ENCODE assay signal across 9 cellular contexts in the genomic region with DNA sequence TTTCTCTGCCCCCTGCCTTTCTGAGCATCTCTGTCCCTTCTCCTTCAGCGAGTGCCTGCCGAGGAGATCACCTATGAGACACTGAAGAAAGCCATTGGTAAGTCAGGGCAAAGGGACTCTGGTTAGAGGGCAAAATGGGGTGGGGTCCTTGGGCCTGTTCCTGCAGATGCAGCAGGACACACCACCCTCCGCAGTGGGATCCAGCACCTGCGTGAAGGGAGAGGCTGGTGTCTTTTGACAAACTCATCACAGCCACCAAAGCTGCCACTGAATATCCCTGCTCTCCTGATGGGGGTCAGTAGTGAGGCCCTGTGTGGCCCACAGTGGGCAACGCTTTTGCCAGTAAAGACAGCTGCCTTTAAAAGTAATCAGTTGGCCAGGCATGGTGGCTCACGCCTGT. TPM values are rescaled to one million over a fixed set of nuclear protein-coding genes. Genes with fewer than 3 reads are reported as not detected.
"Had no signal": no experiment of that assay in that cellular context is flagged by ENCODE, and none has a peak within 500 bp of the region (broad histone marks: within the 10 kb centered on the region; RNA-seq: fewer than 3 reads in every experiment).

No MANE protein-coding gene starts in this region.

- FAIRE-seq: H1, H54, HTR-8/SVneo, K562 had no signal

- DNase-seq: H9, HCEC 1CT, IMR-90 had no signal

- H2AFZ ChIP-seq: GM23338 had no signal

- H3K4me3 ChIP-seq: GM23338, K562 had no signal

- H3K4me2 ChIP-seq: GM23338 had no signal

- ATAC-seq: GM23338, K562 had no signal

RNA-seq across cellular contexts. Expression of gene POMC, which starts 18.7 kb away (rescaled TPM):
- total RNA-seq: HT-29, IMR-90, K562 had no signal
- polyA plus RNA-seq: K562 had no signal
